ENCODE assay signal across 1 cellular context in the genomic region with DNA sequence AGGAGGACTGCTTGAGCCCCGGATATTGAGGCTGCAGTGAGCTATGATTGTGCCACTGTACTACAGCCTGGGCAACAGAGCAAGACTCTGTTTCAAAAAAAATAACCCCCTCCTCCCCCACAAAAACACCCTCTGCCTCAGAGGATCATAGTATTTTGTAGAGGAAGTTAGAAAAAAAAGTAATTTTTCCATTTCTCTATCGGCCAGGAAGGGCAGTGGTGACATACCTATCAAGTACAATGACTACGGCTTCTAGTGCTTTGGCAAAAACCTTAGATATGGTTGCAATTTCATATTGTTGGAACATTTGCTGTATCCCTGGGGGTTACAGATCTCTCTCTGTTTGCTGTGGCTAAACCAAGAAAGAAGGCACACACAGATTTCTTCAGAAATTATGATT.
TF ChIP-seq lines count a peak whose summit lies in the region.

No MANE protein-coding gene starts in this region.

TF ChIP-seq in IMR-90, 13 proteins besides CTCF, POLR2A, EP300 and RAD21 (continued from another document):
- TF ChIP-seq ELK1 (IDR thresholded peaks at IDR 0.05; ENCODE audit: borderline replicate concordance, low read depth, low read length) (no peak), NFE2L2 (IDR thresholded peaks at IDR 0.05; ENCODE audit: low read depth, low read length) (no peak), CHD1 (IDR thresholded peaks at IDR 0.05; ENCODE audit: low read depth, low read length) (no peak), RFX5 (IDR thresholded peaks at IDR 0.05; ENCODE audit: low read depth, low read length) (no peak)
